21 cellular contexts compared by ENCODE assay signal in the genomic region with DNA sequence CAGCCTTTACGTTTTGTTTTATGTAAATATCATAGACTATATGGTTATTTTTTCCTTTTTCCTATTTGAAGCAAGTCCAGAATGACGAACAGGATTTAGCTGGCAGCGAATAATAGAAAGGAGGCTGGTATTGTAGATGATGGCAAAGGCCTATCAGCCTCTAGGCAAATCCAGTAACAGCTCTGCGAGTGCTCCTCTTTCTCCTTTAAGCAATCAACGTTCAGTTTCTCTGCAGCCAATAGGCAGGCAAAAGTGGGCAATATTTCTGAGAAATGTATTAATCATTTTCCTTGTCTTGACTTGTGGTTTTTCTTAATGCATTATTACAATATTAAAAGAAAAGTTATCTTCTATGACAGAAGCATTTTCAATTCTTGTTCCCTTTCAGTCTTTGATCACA.
DNase-seq lines count a peak whose midpoint lies in the region; ATAC-seq, FAIRE-seq and TF ChIP-seq lines count a peak whose summit lies in the region.
"Had no signal": no experiment of that assay in that cellular context is flagged by ENCODE, and none has a peak within 500 bp of the region (broad histone marks: within the 10 kb centered on the region; RNA-seq: fewer than 3 reads in every experiment).

No MANE protein-coding gene starts in this region.

- H4K20me1 ChIP-seq in endothelial cell of umbilical vein (replicated peaks; ENCODE audit: control insufficient read depth, extremely low read depth, insufficient read depth, low read length) (no peaks in the 10 kb centered on the region), smooth muscle cell (ENCODE audit: low read depth) (no peaks in the 10 kb centered on the region)

- 63% methylated on average over 5 of the region's 5 CpGs for WGBS in smooth muscle cell (ENCODE audit: low lambda C conversion rate)

- H3K36me3 Mint-ChIP-seq in T-helper 17 cell (ENCODE audit: low read depth), result peaks cover 3% of the 10 kb centered on the region

- no TSS peak for BruUV-seq in endothelial cell of umbilical vein (replicated peaks; lab: Mats Ljungman, UMichigan)

- H3K9me1 ChIP-seq in endothelial cell of umbilical vein (replicated peaks; ENCODE audit: control insufficient read depth, extremely low read depth, insufficient read depth, low read length), result no peaks in the 10 kb centered on the region

- TF ChIP-seq POLR2A in endothelial cell of umbilical vein (IDR thresholded peaks at IDR 0.05; ENCODE audit: low read depth, low read length), result no peak

- H3K4me1 Mint-ChIP-seq in T-helper 17 cell, result peaks cover 14% of the 10 kb centered on the region

- H3K79me2 ChIP-seq in endothelial cell of umbilical vein (ENCODE audit: control insufficient read depth, insufficient read depth, low read length) (no peaks in the 10 kb centered on the region), smooth muscle cell (ENCODE audit: low read depth) (no peaks in the 10 kb centered on the region)

- CTCF ChIA-PET in endothelial cell of umbilical vein (lab: Charles Lee), result no interaction called here

- H3K27ac Mint-ChIP-seq in T-helper 17 cell, result peak overlapping the region; percentile 68
- H3K27ac Mint-ChIP-seq: B cell; CD4-positive, CD25-positive, alpha-beta regulatory T cell; GM23338 had no signal

- H2AFZ ChIP-seq in endothelial cell of umbilical vein (ENCODE audit: low read depth, low read length) (no peak overlapping the region), smooth muscle cell (ENCODE audit: low read depth) (no peak overlapping the region)
- H2AFZ ChIP-seq: GM23338 had no signal

- peak; percentile 62 to 65 for ATAC-seq in activated CD4-positive, CD25-positive, alpha-beta regulatory T cell treated with anti-CD3 and anti-CD28 coated beads, Interleukin-2, amount 50 U/mL, for 24 hours
- ATAC-seq in T-helper 17 cell, result no peak
- ATAC-seq: GM23338, K562 had no signal

- dilution Hi-C loops in endothelial cell of umbilical vein (cut with MboI; ENCODE audit: extremely low pct_ligation_motif_present, low sequenced_read_pairs), result no loop called here

- H3K9ac ChIP-seq in endothelial cell of umbilical vein (replicated peaks; ENCODE audit: extremely low read depth, insufficient read depth, low read length), result no peak overlapping the region
- peak overlapping the region; percentile 70 for H3K9ac ChIP-seq in smooth muscle cell (ENCODE audit: low read depth)

- H3K4me1 ChIP-seq in endothelial cell of umbilical vein (ENCODE audit: control insufficient read depth, extremely low read depth, insufficient read depth, low read length), result peaks cover 16% of the 10 kb centered on the region
- H3K4me1 ChIP-seq in smooth muscle cell (ENCODE audit: low read depth), result no peaks in the 10 kb centered on the region

- H3K4me3 Mint-ChIP-seq in T-helper 17 cell, result no peak overlapping the region
- H3K4me3 Mint-ChIP-seq: B cell; CD4-positive, CD25-positive, alpha-beta regulatory T cell; GM23338 had no signal

- H3K27me3 ChIP-seq in endothelial cell of umbilical vein (ENCODE audit: control insufficient read depth in 2 of 2, insufficient read depth in 2 of 2, low read length in 2 of 2) (no peaks in the 10 kb centered on the region), smooth muscle cell (ENCODE audit: low read depth) (no peaks in the 10 kb centered on the region)

- H3K27ac ChIP-seq in endothelial cell of umbilical vein (ENCODE audit: insufficient read depth, low read depth, low read length) (no peak overlapping the region), smooth muscle cell (ENCODE audit: low read depth) (peak overlapping the region; percentile 90), coronary artery (no peak overlapping the region)

- H3K4me2 ChIP-seq in endothelial cell of umbilical vein (ENCODE audit: insufficient read depth, low read length) (no peak overlapping the region), smooth muscle cell (no peak overlapping the region)
- H3K4me2 ChIP-seq: GM23338 had no signal

- TF ChIP-seq CTCF in endothelial cell of umbilical vein (IDR thresholded peaks at IDR 0.05; ENCODE audit: extremely low read depth in 1 of 2, insufficient read depth in 1 of 2, low read depth in 1 of 2, low read length in 2 of 2), result no peak
- no peak for TF ChIP-seq CTCF in smooth muscle cell (IDR thresholded peaks at IDR 0.05; ENCODE audit: borderline replicate concordance, insufficient read depth, poor library complexity, severe bottlenecking)
- TF ChIP-seq CTCF in coronary artery (IDR thresholded peaks at IDR 0.05), result no peak

- intact Hi-C loops in endothelial cell of umbilical vein (cut with micrococcal nuclease), result no loop called here

- H3F3A ChIP-seq in smooth muscle cell (ENCODE audit: low read depth), result peaks cover 3% of the 10 kb centered on the region

- POLR2A ChIA-PET in endothelial cell of umbilical vein (lab: Charles Lee), result no interaction called here

- H3K9me3 ChIP-seq in T-helper 17 cell (ENCODE audit: control insufficient read depth, low read length, poor library complexity, severe bottlenecking) (no peaks in the 10 kb centered on the region), endothelial cell of umbilical vein (replicated peaks; ENCODE audit: control insufficient read depth, insufficient read depth, low read length) (no peaks in the 10 kb centered on the region), smooth muscle cell (replicated peaks; ENCODE audit: low read depth) (no peaks in the 10 kb centered on the region)

- no peak for DNase-seq in activated CD4-positive, CD25-positive, alpha-beta regulatory T cell (lab: John Stamatoyannopoulos, UW)
- DNase-seq in T-helper 17 cell (no peak), endothelial cell of umbilical vein (ENCODE audit: low read depth, low spot score) (no peak), smooth muscle cell (lab: John Stamatoyannopoulos, UW; ENCODE audit: unreplicated experiment) (no peak), coronary artery (ENCODE audit: low spot score) (no peak), COR-L47 (lab: John Stamatoyannopoulos, UW) (no peak), DMS53 treated with DMSO at 0.1 percent for 48 hours (lab: John Stamatoyannopoulos, UW; ENCODE audit: unreplicated experiment) (no peak)
- DNase-seq: 8988T; C1 segment of cervical spinal cord; CD4-positive, CD25-positive, alpha-beta regulatory T cell; DMS153; DMS79 treated with DMSO at 0.1 percent for 48 hours; GF-D8; HCEC 1CT; IMR-90 had no signal

- FAIRE-seq in endothelial cell of umbilical vein (lab: Jason Lieb, UNC), result peak; percentile 65
- FAIRE-seq: H54, HTR-8/SVneo, K562 had no signal

- H3K36me3 ChIP-seq in endothelial cell of umbilical vein (ENCODE audit: control insufficient read depth in 2 of 2, extremely low read depth in 1 of 2, insufficient read depth in 2 of 2, low read length in 2 of 2) (no peaks in the 10 kb centered on the region), smooth muscle cell (ENCODE audit: low read depth) (no peaks in the 10 kb centered on the region)

- H3K4me3 ChIP-seq in endothelial cell of umbilical vein (replicated peaks in 1 of 3; ENCODE audit: insufficient read depth in 1 of 3, low read depth in 1 of 3, low read length in 3 of 3) (no peak overlapping the region), smooth muscle cell (no peak overlapping the region), coronary artery (no peak overlapping the region)
- H3K4me3 ChIP-seq: GM23338, K562 had no signal

- H3K27me3 Mint-ChIP-seq in T-helper 17 cell, result no peaks in the 10 kb centered on the region
- H3K27me3 Mint-ChIP-seq: B cell; CD4-positive, CD25-positive, alpha-beta regulatory T cell had no signal

TF ChIP-seq in endothelial cell of umbilical vein, 7 proteins besides CTCF, POLR2A, EP300 and RAD21:
- no peak for TF ChIP-seq JUN (IDR thresholded peaks at IDR 0.05; ENCODE audit: borderline replicate concordance, insufficient read depth, insufficient read length, low read depth)
- TF ChIP-seq POLR2AphosphoS5 (IDR thresholded peaks at IDR 0.05; ENCODE audit: insufficient read depth, low read depth, low read length), result no peak
- no peak for TF ChIP-seq FOS (IDR thresholded peaks at IDR 0.05; ENCODE audit: borderline replicate concordance, insufficient read depth, low read length)
- TF ChIP-seq MYC (IDR thresholded peaks at IDR 0.05; ENCODE audit: low read depth, low read length), result no peak
- TF ChIP-seq, protein P1, sequence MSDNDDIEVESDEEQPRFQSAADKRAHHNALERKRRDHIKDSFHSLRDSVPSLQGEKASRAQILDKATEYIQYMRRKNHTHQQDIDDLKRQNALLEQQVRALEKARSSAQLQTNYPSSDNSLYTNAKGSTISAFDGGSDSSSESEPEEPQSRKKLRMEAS (IDR thresholded peaks at IDR 0.05; ENCODE audit: insufficient read depth, insufficient read length), result no peak
- no peak for TF ChIP-seq EZH2 (IDR thresholded peaks at IDR 0.05; ENCODE audit: borderline replicate concordance, low read depth, low read length, severe bottlenecking)
- no peak for TF ChIP-seq GATA2 (IDR thresholded peaks at IDR 0.05; ENCODE audit: insufficient read depth, insufficient read length, low read depth, low read length)
